ENCODE assay signal across 8 cellular contexts in the genomic region with DNA sequence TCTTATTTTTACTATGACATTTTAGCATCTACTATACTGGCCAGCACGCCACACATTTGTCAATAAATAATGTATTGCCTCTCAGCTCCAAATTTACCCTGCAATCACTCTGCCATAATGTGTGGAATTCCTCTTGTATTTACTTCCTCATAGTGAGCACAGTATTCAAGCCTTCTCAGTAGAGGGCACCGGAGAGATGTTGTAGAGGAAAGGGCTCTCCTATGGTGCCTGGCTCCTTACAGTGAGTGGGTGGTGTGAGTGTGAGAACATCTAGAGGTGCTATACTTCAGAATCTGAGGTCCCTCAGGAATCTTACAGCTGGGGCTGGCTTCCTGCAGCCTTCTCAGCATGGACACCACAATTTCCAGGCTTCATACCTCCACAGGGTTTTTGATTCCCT.
A peak's percentile ranks its signal among the peaks of the same experiment; 100 is the strongest.
DNase-seq lines count a peak whose midpoint lies in the region; ATAC-seq, FAIRE-seq and TF ChIP-seq lines count a peak whose summit lies in the region.
"Not testable (repeated sequence)": the region's sequence is repeated elsewhere in the genome, so short reads cannot be mapped to it uniquely, and the experiment has no call there.

No MANE protein-coding gene starts in this region.

- ATAC-seq in A549 (peak; percentile 72 to 82; a peak in 3 of 6 replicates), GM19372 (IDR thresholded peaks at IDR 0.05; ENCODE audit: low read depth, unreplicated experiment) (peak; percentile 64), HG03342 (IDR thresholded peaks at IDR 0.05; ENCODE audit: unreplicated experiment) (peak; percentile 51), Panc1 (peak; percentile 81), left lobe of liver (peak; percentile 38), mucosa of descending colon (peak; percentile 47)
- peak; percentile 33 for ATAC-seq in activated CD4-positive, alpha-beta T cell treated with anti-CD3 and anti-CD28 coated beads for 36 hours

- in situ Hi-C loops in Panc1 (cut with HindIII; ENCODE audit: low pct_unique_long_range_greater_than_20kb, low sequenced_read_pairs), result not testable (repeated sequence)

- H3K9me3 ChIP-seq in A549; Panc1 (ENCODE audit: control insufficient read depth, insufficient read depth, low read depth, low read length); mucosa of descending colon: not testable (repeated sequence)

- POLR2A ChIA-PET in A549 (lab: Yijun Ruan, JAX); Panc1 (lab: Charles Lee); activated CD4-positive, alpha-beta T cell treated with anti-CD3 and anti-CD28 coated beads for 36 hours (lab: Charles Lee): not testable (repeated sequence)

- not testable (repeated sequence) for H3K4me3 ChIP-seq in A549; Panc1 (ENCODE audit: low read depth in 2 of 2, low read length in 2 of 2); mucosa of descending colon

- not testable (repeated sequence) for TF ChIP-seq POLR2A in A549 (IDR thresholded peaks at IDR 0.05; ENCODE audit: low read length); H54 (IDR thresholded peaks at IDR 0.05; ENCODE audit: low read depth, low read length)

- H3K36me3 Mint-ChIP-seq in activated CD4-positive, alpha-beta T cell treated with anti-CD3 and anti-CD28 coated beads for 36 hours (ENCODE audit: low read depth), result not testable (repeated sequence)

- not testable (repeated sequence) for H3K27me3 Mint-ChIP-seq in activated CD4-positive, alpha-beta T cell treated with anti-CD3 and anti-CD28 coated beads for 36 hours

- not testable (repeated sequence) for BruUV-seq in Panc1 (replicated peaks; lab: Mats Ljungman, UMichigan)

- not testable (repeated sequence) for H3K36me3 ChIP-seq in Panc1 (ENCODE audit: control insufficient read depth, insufficient read depth, low read length); mucosa of descending colon (ENCODE audit: low read depth)

- H3K27ac ChIP-seq in A549; Panc1 (ENCODE audit: low read length): not testable (repeated sequence)

- H3K4me3 Mint-ChIP-seq in activated CD4-positive, alpha-beta T cell treated with anti-CD3 and anti-CD28 coated beads for 36 hours, result not testable (repeated sequence)

- TF ChIP-seq RAD21 in A549 (conservative IDR thresholded peaks at IDR 0.05 in 1 of 2, IDR thresholded peaks at IDR 0.05 in 1 of 2), result not testable (repeated sequence)

- TF ChIP-seq CTCF in A549 (IDR thresholded peaks at IDR 0.05); Panc1 (IDR thresholded peaks at IDR 0.05); mucosa of descending colon (IDR thresholded peaks at IDR 0.05): not testable (repeated sequence)

- not testable (repeated sequence) for H3K4me2 ChIP-seq in A549

- not testable (repeated sequence) for TF ChIP-seq EP300 in A549 (IDR thresholded peaks at IDR 0.05)

- H3K9me3 Mint-ChIP-seq in activated CD4-positive, alpha-beta T cell treated with anti-CD3 and anti-CD28 coated beads for 36 hours (ENCODE audit: low read depth), result not testable (repeated sequence)

- not testable (repeated sequence) for H3K4me1 Mint-ChIP-seq in activated CD4-positive, alpha-beta T cell treated with anti-CD3 and anti-CD28 coated beads for 36 hours

- not testable (repeated sequence) for DNase-seq in A549 (ENCODE audit: low read depth in 1 of 2, low spot score in 1 of 2); H54 (ENCODE audit: insufficient read length, low spot score); Panc1 (ENCODE audit: low read depth, low spot score); activated CD4-positive, alpha-beta T cell treated with anti-CD3 and anti-CD28 coated beads for 36 hours; left lobe of liver (ENCODE audit: low spot score); mucosa of descending colon

- intact Hi-C loops in Panc1 (cut with micrococcal nuclease; ENCODE audit: unreplicated experiment); activated CD4-positive, alpha-beta T cell treated with anti-CD3 and anti-CD28 coated beads for 36 hours (cut with DNase I, micrococcal nuclease); mucosa of descending colon (cut with DNase I, micrococcal nuclease): not testable (repeated sequence)

- CTCF ChIA-PET in A549 (lab: Yijun Ruan, JAX); Panc1 (lab: Charles Lee); activated CD4-positive, alpha-beta T cell treated with anti-CD3 and anti-CD28 coated beads for 36 hours (lab: Charles Lee): not testable (repeated sequence)

- not testable (repeated sequence) for FAIRE-seq in A549 (lab: Jason Lieb, UNC)
- FAIRE-seq in H54 (lab: Jason Lieb, UNC), result peak; percentile 94

- not testable (repeated sequence) for H3K27ac Mint-ChIP-seq in activated CD4-positive, alpha-beta T cell treated with anti-CD3 and anti-CD28 coated beads for 36 hours

- H3K4me1 ChIP-seq in A549; Panc1 (ENCODE audit: control insufficient read depth, insufficient read depth, low read length); mucosa of descending colon (ENCODE audit: low read depth): not testable (repeated sequence)

- no CpG with 5 or more reads among the region's 2 CpGs for WGBS in A549 (ENCODE audit: missing lambda C conversion rate)

- not testable (repeated sequence) for H3K27me3 ChIP-seq in Panc1 (ENCODE audit: control insufficient read depth, insufficient read depth, low read length)
